Comparison of ENCODE assay signal across 8 cellular contexts in genomic region chr7:55964261-55964801, GRCh38.
DNase-seq lines count a peak whose midpoint lies in the region; ATAC-seq and TF ChIP-seq lines count a peak whose summit lies in the region.

Gene NIPSNAP2 (plus strand): TSS chr7:55964585. CDS start chr7:55964610, 25 bp downstream.

- peak; percentile 85 for TF ChIP-seq POLR2A in GM18505 (IDR thresholded peaks at IDR 0.05; ENCODE audit: borderline replicate concordance, extremely low read depth, insufficient read depth, insufficient read length)

- peak within 1 kb of the TSS; percentile 94 for H3K27ac ChIP-seq in cingulate gyrus (ENCODE audit: low read depth, low read length)

- in situ Hi-C loops in ACHN (cut with HindIII; ENCODE audit: low pct_ligation_motif_present, low pct_unique_long_range_greater_than_20kb, low sequenced_read_pairs) = no loop called here

- peak; percentile 82 for ATAC-seq in GM18505 (IDR thresholded peaks at IDR 0.05; ENCODE audit: unreplicated experiment)
- ATAC-seq in HG02938 (IDR thresholded peaks at IDR 0.05; ENCODE audit: unreplicated experiment) = peak; percentile 71

- DNase-seq in ACHN (peak; percentile 84), NCI-H2107 treated with DMSO at 0.1 percent for 48 hours (lab: John Stamatoyannopoulos, UW; ENCODE audit: unreplicated experiment) (peak; percentile 56), left kidney (ENCODE audit: low read depth, low spot score) (peak; percentile 88)
- peak; percentile 80 for DNase-seq in activated CD4-positive, CD25-positive, alpha-beta regulatory T cell treated with anti-CD3 and anti-CD28 coated beads, Interleukin-2, amount 50 U/mL, for 72 hours
- DNase-seq in stimulated activated CD4-positive, alpha-beta T cell treated with anti-CD3 and anti-CD28 coated beads, Interleukin-2, amount 100 ng/mL, for 24 hours = peak; percentile 70 to 71

Comparison
In these comparisons a context has a peak if more than half of its experiments do, and no peak if none do; other contexts are left out.
1. Peak in every context shown above with its lines: DNase-seq, ATAC-seq and H3K27ac ChIP-seq.